ENCODE assay signal across 18 cellular contexts in the genomic region with DNA sequence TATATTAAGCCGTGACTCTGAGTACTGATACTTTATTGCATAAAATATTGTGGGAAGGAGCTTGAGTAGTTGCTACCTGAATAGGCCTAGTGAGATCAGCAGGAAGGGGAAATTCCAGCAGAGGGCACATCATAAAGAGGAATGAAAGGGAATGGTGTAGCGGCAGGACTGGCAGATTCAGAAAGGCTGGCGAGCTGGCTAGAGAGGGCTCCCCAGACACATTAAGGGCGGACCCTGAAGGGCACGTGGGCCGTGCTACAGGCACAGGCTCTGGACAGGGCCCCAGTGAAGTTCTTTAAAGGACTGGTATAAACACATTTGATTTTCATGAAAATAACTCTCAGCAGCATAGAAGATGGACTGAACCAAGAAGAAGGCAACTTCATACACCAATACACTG. TPM values are rescaled to one million over a fixed set of nuclear protein-coding genes. Genes with fewer than 3 reads are reported as not detected.
DNase-seq lines count a peak whose midpoint lies in the region; ATAC-seq and TF ChIP-seq lines count a peak whose summit lies in the region.
"Had no signal": no experiment of that assay in that cellular context is flagged by ENCODE, and none has a peak within 500 bp of the region (broad histone marks: within the 10 kb centered on the region; RNA-seq: fewer than 3 reads in every experiment).

No MANE protein-coding gene starts in this region.

- POLR2A ChIA-PET in WTC11 (lab: Charles Lee) = no interaction called here

- H3K27ac Mint-ChIP-seq in CD4-positive, CD25-positive, alpha-beta regulatory T cell = peak overlapping the region; percentile 54 to 89 (median 83)
- peak overlapping the region; percentile 25; the same call in 1 of the 2 replicates for H3K27ac Mint-ChIP-seq in WTC11
- H3K27ac Mint-ChIP-seq in immature natural killer cell = peak overlapping the region; percentile 92 to 99 (median 96)

- H3K4me3 ChIP-seq in CD4-positive, CD25-positive, alpha-beta regulatory T cell (ENCODE audit: low read depth, low read length) = peak overlapping the region; percentile 75
- H3K4me3 ChIP-seq in MG63 (no peak overlapping the region), dorsolateral prefrontal cortex (no peak overlapping the region), SJCRH30 (no peak overlapping the region)
- H3K4me3 ChIP-seq: BLaER1, Peyer's patch, suprapubic skin had no signal

- no peak for ATAC-seq in CD4-positive, CD25-positive, alpha-beta regulatory T cell (ENCODE audit: low read depth in 2 of 2)
- ATAC-seq in WTC11 = peak; percentile 21; the same call in 1 of the 2 replicates

- H3K27me3 Mint-ChIP-seq in CD4-positive, CD25-positive, alpha-beta regulatory T cell = peaks cover 4% of the 10 kb centered on the region
- H3K27me3 Mint-ChIP-seq in WTC11 (ENCODE audit: low read depth) (no peaks in the 10 kb centered on the region), immature natural killer cell (ENCODE audit: low read depth in 3 of 3) (peaks cover 6 to 14% (median 11%) of the 10 kb centered on the region in 3 donors)

- peaks cover 47 to 86% (median 65%) of the 10 kb centered on the region in 4 donors for H3K4me1 Mint-ChIP-seq in CD4-positive, CD25-positive, alpha-beta regulatory T cell
- H3K4me1 Mint-ChIP-seq in WTC11 (peaks cover 54% of the 10 kb centered on the region), immature natural killer cell (peaks cover 93 to 100% of the 10 kb centered on the region in 2 donors)

- H3K4me1 ChIP-seq in CD4-positive, CD25-positive, alpha-beta regulatory T cell (ENCODE audit: control insufficient read depth, insufficient read depth, low read length, poor library complexity, severe bottlenecking) = peaks cover 58% of the 10 kb centered on the region
- H3K4me1 ChIP-seq in SJCRH30 = no peaks in the 10 kb centered on the region; the same call in 1 of the 2 replicates

- DNase-seq in CD4-positive, CD25-positive, alpha-beta regulatory T cell = no peak
- DNase-seq in WTC11 (ENCODE audit: low spot score) (no peak), immature natural killer cell (no peak), MG63 (no peak), dorsolateral prefrontal cortex (no peak), SJCRH30 (no peak), ureter (ENCODE audit: low spot score) (no peak)
- DNase-seq: activated CD4-positive, alpha-beta T cell treated with anti-CD3 and anti-CD28 coated beads, Interleukin-2, amount 50 U/mL, for 1 hour; cerebellar nuclear complex; midbrain; NCI-H187; NCI-H526; Peyer's patch; stimulated activated CD4-positive, alpha-beta T cell treated with anti-CD3 and anti-CD28 coated beads, Interleukin-12 subunit alpha, Interleukin-12 subunit beta, amount 100 ng/mL, for 4 hours had no signal

- H3K4me3 Mint-ChIP-seq in CD4-positive, CD25-positive, alpha-beta regulatory T cell = peak overlapping the region in 3 of 4 donors; percentile 62 to 83 (median 78)
- H3K4me3 Mint-ChIP-seq in WTC11 (no peak overlapping the region), immature natural killer cell (peak overlapping the region; percentile 77 to 88 (median 84))

- H3K9me3 Mint-ChIP-seq in CD4-positive, CD25-positive, alpha-beta regulatory T cell = no peaks in the 10 kb centered on the region
- H3K9me3 Mint-ChIP-seq in WTC11 (no peaks in the 10 kb centered on the region), immature natural killer cell (no peaks in the 10 kb centered on the region)

- no peaks in the 10 kb centered on the region for H3K9me3 ChIP-seq in CD4-positive, CD25-positive, alpha-beta regulatory T cell (ENCODE audit: control insufficient read depth in 2 of 2, low read length in 2 of 2)
- H3K9me3 ChIP-seq in MG63 (peaks cover 2% of the 10 kb centered on the region; the same call in 1 of the 2 replicates), SJCRH30 (replicated peaks) (no peaks in the 10 kb centered on the region)
- H3K9me3 ChIP-seq: Peyer's patch, suprapubic skin had no signal

- no peaks in the 10 kb centered on the region for H3K27me3 ChIP-seq in CD4-positive, CD25-positive, alpha-beta regulatory T cell (ENCODE audit: control insufficient read depth, insufficient read depth, low read length)
- H3K27me3 ChIP-seq in MG63 (no peaks in the 10 kb centered on the region), dorsolateral prefrontal cortex (no peaks in the 10 kb centered on the region), SJCRH30 (no peaks in the 10 kb centered on the region)
- H3K27me3 ChIP-seq: BLaER1, Peyer's patch, suprapubic skin had no signal

- TF ChIP-seq CTCF in 22Rv1 (IDR thresholded peaks at IDR 0.05) (0 out of 2 replicates have a peak, but pooled peaks have one; percentile 5), WTC11 (IDR thresholded peaks at IDR 0.05) (no peak), dorsolateral prefrontal cortex (IDR thresholded peaks at IDR 0.05 in 54 of 56, conservative IDR thresholded peaks at IDR 0.05 in 2 of 56; ENCODE audit: low read depth in 1 of 56, partially characterized antibody in 56 of 56) (no peak)

- H3K36me3 Mint-ChIP-seq in CD4-positive, CD25-positive, alpha-beta regulatory T cell = peaks cover 23% of the 10 kb centered on the region
- H3K36me3 Mint-ChIP-seq in WTC11 (0 out of 2 replicates have a peak, but pooled peaks cover 2% of the 10 kb centered on the region), immature natural killer cell (peaks cover 0 to 3% (median 0%) of the 10 kb centered on the region in 3 donors)

- peaks cover 5% of the 10 kb centered on the region for H3K36me3 ChIP-seq in CD4-positive, CD25-positive, alpha-beta regulatory T cell (ENCODE audit: control insufficient read depth, insufficient read depth, low read length)
- peaks cover 9% of the 10 kb centered on the region; the same call in 1 of the 2 replicates for H3K36me3 ChIP-seq in MG63
- no peaks in the 10 kb centered on the region; the same call in 1 of the 2 replicates for H3K36me3 ChIP-seq in SJCRH30

- CTCF ChIA-PET in WTC11 (lab: Charles Lee) = interaction anchor here (0.6 to 1.1 kb wide), 3 partner anchors 45 to 339 kb away, joined by 3 to 6 read pairs (median 4); no protein-coding TSS in a partner anchor

- H3K27ac ChIP-seq in 22Rv1 (no peak overlapping the region), dorsolateral prefrontal cortex (peak overlapping the region in 6 of 59 donors; percentile 18 to 56 (median 49)), SJCRH30 (no peak overlapping the region)
- peak overlapping the region; percentile 83 for H3K27ac ChIP-seq in CD4-positive, CD25-positive, alpha-beta regulatory T cell (ENCODE audit: insufficient read depth, low read length, poor library complexity, severe bottlenecking)
- H3K27ac ChIP-seq: BLaER1, parathyroid adenoma, suprapubic skin had no signal

- intact Hi-C loops in dorsolateral prefrontal cortex (cut with DNase I) = no loop called here

TF ChIP-seq in WTC11, 78 proteins besides CTCF, POLR2A, EP300 and RAD21 (continues in another document):
- TF ChIP-seq, protein P1, sequence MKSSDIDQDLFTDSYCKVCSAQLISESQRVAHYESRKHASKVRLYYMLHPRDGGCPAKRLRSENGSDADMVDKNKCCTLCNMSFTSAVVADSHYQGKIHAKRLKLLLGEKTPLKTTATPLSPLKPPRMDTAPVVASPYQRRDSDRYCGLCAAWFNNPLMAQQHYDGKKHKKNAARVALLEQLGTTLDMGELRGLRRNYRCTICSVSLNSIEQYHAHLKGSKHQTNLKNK (CRISPR knock-in tag; IDR thresholded peaks at IDR 0.05) = no peak
- TF ChIP-seq ZNF671 (CRISPR knock-in tag; IDR thresholded peaks at IDR 0.05) (no peak), NFATC4 (CRISPR knock-in tag; IDR thresholded peaks at IDR 0.05) (no peak)
- TF ChIP-seq, protein P2, sequence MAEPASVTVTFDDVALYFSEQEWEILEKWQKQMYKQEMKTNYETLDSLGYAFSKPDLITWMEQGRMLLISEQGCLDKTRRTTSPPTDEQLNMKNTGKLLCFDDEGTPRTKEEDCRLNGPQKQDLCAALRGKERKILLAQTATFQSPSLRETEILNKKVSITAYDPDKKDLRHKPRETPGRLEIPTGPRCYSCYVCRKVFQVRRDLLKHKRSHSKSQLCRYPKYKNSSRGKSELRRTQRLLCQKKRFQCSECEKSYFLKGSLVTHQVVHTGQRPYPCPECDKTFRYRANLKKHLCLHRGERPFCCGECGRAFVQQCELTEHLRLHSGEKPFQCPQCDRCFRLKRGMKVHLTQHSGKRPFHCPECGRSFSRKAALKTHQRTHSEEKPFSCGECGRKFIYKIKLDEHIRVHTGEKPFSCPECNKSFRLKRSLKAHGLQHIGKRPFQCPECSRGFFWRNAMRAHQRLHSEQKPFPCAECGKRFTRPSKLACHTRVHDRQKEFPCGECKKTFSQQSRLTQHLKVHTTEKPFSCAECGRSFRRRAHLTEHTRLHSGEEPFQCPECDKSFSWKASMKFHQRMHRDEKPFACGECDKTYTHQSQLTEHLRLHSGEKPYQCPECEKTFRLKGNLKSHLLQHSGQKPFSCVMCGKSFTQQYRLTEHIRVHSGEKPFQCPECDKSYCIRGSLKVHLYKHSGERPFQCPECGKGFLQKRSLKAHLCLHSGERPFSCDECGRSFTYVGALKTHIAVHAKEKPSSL (CRISPR knock-in tag; conservative IDR thresholded peaks at IDR 0.05) = no peak
- TF ChIP-seq, protein P3, sequence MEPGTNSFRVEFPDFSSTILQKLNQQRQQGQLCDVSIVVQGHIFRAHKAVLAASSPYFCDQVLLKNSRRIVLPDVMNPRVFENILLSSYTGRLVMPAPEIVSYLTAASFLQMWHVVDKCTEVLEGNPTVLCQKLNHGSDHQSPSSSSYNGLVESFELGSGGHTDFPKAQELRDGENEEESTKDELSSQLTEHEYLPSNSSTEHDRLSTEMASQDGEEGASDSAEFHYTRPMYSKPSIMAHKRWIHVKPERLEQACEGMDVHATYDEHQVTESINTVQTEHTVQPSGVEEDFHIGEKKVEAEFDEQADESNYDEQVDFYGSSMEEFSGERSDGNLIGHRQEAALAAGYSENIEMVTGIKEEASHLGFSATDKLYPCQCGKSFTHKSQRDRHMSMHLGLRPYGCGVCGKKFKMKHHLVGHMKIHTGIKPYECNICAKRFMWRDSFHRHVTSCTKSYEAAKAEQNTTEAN (CRISPR knock-in tag; IDR thresholded peaks at IDR 0.05) = no peak

RNA-seq across cellular contexts. Expression of a gene that starts 43.0 kb away (rescaled TPM):
- total RNA-seq in CD4-positive, CD25-positive, alpha-beta regulatory T cell = 80.4 TPM
- polyA plus RNA-seq in CD4-positive, CD25-positive, alpha-beta regulatory T cell = 100 to 1,000 TPM in 1 of 4 donors, 10 to 100 TPM in 3; 62.3 to 110 (median 95.8) TPM
- total RNA-seq in WTC11 (2021) (37.7 to 45.3 TPM (median 43.3 TPM) in 3 replicates), dorsolateral prefrontal cortex (10 to 100 TPM; 20.7 to 58.6 (median 34.5) TPM), ureter (47.8 TPM)
- 100 to 1,000 TPM; 103 to 122 (median 117) TPM for polyA plus RNA-seq in immature natural killer cell
- total RNA-seq in MG63 (2014; rRNA removed; shearing (Covaris generic); ENCODE audit: low replicate concordance) = 23.3 and 25.1 TPM in 2 replicates
- 23.5 and 23.7 TPM in 2 replicates for total RNA-seq in SJCRH30 (2014; rRNA removed; shearing (Covaris generic))

Comparison
In these comparisons a context has a peak if more than half of its experiments do, and no peak if none do; other contexts are left out.
1. H3K27ac Mint-ChIP-seq: peak in every context shown above with its lines; median percentile 96 in immature natural killer cell; 83 in CD4-positive, CD25-positive, alpha-beta regulatory T cell; 25 in WTC11.